30 cellular contexts compared by ENCODE assay signal in the genomic region with DNA sequence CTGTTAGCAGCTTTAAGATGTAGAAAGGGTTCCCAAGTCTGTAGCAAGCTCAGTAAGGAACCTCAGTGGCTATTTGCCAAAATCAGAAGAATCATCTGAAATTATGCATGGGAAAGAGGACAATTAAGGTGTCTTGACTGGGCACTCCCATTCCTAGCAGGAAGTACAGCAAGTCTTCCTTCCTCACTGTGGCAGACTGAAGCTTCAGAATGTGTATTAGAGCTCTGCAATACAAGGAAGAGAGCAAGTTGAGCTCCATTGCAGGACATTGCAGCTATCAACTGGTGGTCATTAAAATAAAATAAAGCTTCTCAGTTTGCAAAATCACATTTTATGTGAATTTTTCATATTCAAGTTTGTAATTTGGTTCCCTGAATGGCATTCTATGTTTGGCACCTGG.
"Had no signal": no experiment of that assay in that cellular context is flagged by ENCODE, and none has a peak within 500 bp of the region (broad histone marks: within the 10 kb centered on the region; RNA-seq: fewer than 3 reads in every experiment).

No MANE protein-coding gene starts in this region.

- H3K4me3 ChIP-seq: adrenal gland, body of pancreas, esophagus muscularis mucosa, gastroesophageal sphincter had no signal

- H3K9me3 ChIP-seq: adrenal gland, body of pancreas, esophagus muscularis mucosa, gastroesophageal sphincter had no signal

- H3K27me3 ChIP-seq: adrenal gland, body of pancreas, esophagus muscularis mucosa, foreskin keratinocyte, gastroesophageal sphincter had no signal

- H3K36me3 ChIP-seq: adrenal gland, esophagus muscularis mucosa, gastroesophageal sphincter had no signal

- DNase-seq: activated CD4-positive, alpha-beta memory T cell treated with anti-CD3 and anti-CD28 coated beads for 36 hours; activated CD4-positive, alpha-beta T cell treated with anti-CD3 and anti-CD28 coated beads for 36 hours; activated CD4-positive, alpha-beta T cell treated with anti-CD3 and anti-CD28 coated beads, Interleukin-2, amount 10 ng/mL, durations not matched to agents 24 days and 14 days; activated CD4-positive, CD25-positive, alpha-beta regulatory T cell; activated CD4-positive, CD25-positive, alpha-beta regulatory T cell treated with anti-CD3 and anti-CD28 coated beads, Interleukin-2, amount 50 U/mL, for 72 hours; activated CD8-positive, alpha-beta memory T cell treated with anti-CD3 and anti-CD28 coated beads, Interleukin-2, amount 10 ng/mL, durations not matched to agents 7 days and 5 days; activated CD8-positive, alpha-beta memory T cell treated with anti-CD3 and anti-CD28 coated beads, Interleukin-2, amount 50 U/mL, for 4 hours; activated CD8-positive, alpha-beta T cell treated with anti-CD3 and anti-CD28 coated beads, Interleukin-2, amount 10 ng/mL, durations not matched to agents 7 days and 5 days; activated effector memory CD4-positive, alpha-beta T cell treated with anti-CD3 and anti-CD28 coated beads, Interleukin-2, amount 50 U/mL, for 16 hours; activated naive CD4-positive, alpha-beta T cell treated with anti-CD3 and anti-CD28 coated beads for 36 hours; activated naive CD8-positive, alpha-beta T cell treated with anti-CD3 and anti-CD28 coated beads for 36 hours; activated naive CD8-positive, alpha-beta T cell treated with anti-CD3 and anti-CD28 coated beads, Interleukin-2, amount 50 U/mL, for 24 hours; activated T-cell treated with anti-CD3 and anti-CD28 coated beads, Interleukin-2, amount 50 U/mL, for 1 hour; activated T-cell treated with anti-CD3 and anti-CD28 coated beads, Interleukin-2, amount 50 U/mL, for 48 hours; adrenal gland; amygdala; aorta; body of pancreas; caudate nucleus; cortex of kidney; dermis blood vessel endothelial cell; effector CD4-positive, alpha-beta T cell; foreskin keratinocyte; head of caudate nucleus; T-helper 1 cell; T-helper 17 cell; T1000 had no signal

- H3K4me1 ChIP-seq: adrenal gland, foreskin keratinocyte had no signal

- FAIRE-seq: colon had no signal

- H3K27ac ChIP-seq: adrenal gland, body of pancreas, esophagus muscularis mucosa, foreskin keratinocyte, gastroesophageal sphincter had no signal

- ATAC-seq: activated CD4-positive, alpha-beta T cell treated with anti-CD3 and anti-CD28 coated beads for 36 hours; activated CD8-positive, alpha-beta memory T cell treated with anti-CD3 and anti-CD28 coated beads, Interleukin-2, amount 10 ng/mL, durations not matched to agents 7 days and 5 days; activated CD8-positive, alpha-beta T cell treated with anti-CD3 and anti-CD28 coated beads, Interleukin-2, amount 10 ng/mL, durations not matched to agents 7 days and 5 days; activated naive CD8-positive, alpha-beta T cell treated with anti-CD3 and anti-CD28 coated beads, Interleukin-2, amount 50 U/mL, for 24 hours; body of pancreas; foreskin keratinocyte; gastroesophageal sphincter; T-helper 17 cell had no signal
